21 cellular contexts compared by ENCODE assay signal in the genomic region with DNA sequence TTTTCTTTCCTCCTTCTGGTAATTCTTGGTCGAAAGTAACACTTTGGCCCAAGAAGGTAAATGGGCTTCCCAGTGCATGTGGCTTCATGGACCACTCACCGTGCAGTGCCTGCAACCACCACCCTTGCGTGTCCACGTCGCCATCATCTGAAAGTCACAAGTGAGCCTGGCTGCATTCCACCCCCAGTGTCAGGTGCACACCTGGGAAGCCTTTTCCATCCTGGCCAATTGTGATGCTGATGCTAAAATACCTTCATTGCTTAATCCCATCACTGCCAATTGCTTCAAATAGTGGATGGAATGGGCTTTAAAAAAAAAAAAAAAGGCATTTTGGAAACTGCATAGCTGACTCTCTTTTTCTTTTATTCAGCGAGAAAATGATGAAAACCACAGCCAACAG.
"Had no signal": no experiment of that assay in that cellular context is flagged by ENCODE, and none has a peak within 500 bp of the region (broad histone marks: within the 10 kb centered on the region; RNA-seq: fewer than 3 reads in every experiment).

No MANE protein-coding gene starts in this region.

- H3K27ac Mint-ChIP-seq: dendritic cell treated with granulocyte-macrophage colony-stimulating factor and Interleukin-4, amounts not matched to agents 40 ng/mL and 50 ng/mL, for 4 days; effector memory CD8-positive, alpha-beta T cell; stimulated activated memory B cell treated with anti-CD40 and anti-IgM and Interleukin-4, amounts not matched to agents 10 μg/mL and 1 μg/mL and 100 μg/mL, for 72 hours; stimulated activated naive CD8-positive, alpha-beta T cell treated with anti-CD3 and anti-CD28 coated beads, Interleukin-15, Interleukin-2, amounts not matched to agents 100 ng/mL and 50 ng/mL, for 24 hours had no signal

- H3K36me3 ChIP-seq: gastroesophageal sphincter, neutrophil, spleen, upper lobe of right lung had no signal

- H3K4me3 Mint-ChIP-seq: dendritic cell treated with granulocyte-macrophage colony-stimulating factor and Interleukin-4, amounts not matched to agents 40 ng/mL and 50 ng/mL, for 4 days; effector memory CD8-positive, alpha-beta T cell; naive thymus-derived CD8-positive, alpha-beta T cell; stimulated activated memory B cell treated with anti-CD40 and anti-IgM and Interleukin-4, amounts not matched to agents 10 μg/mL and 1 μg/mL and 100 μg/mL, for 72 hours; stimulated activated naive CD8-positive, alpha-beta T cell treated with anti-CD3 and anti-CD28 coated beads, Interleukin-15, Interleukin-2, amounts not matched to agents 100 ng/mL and 50 ng/mL, for 24 hours had no signal

- H3K4me3 ChIP-seq: esophagus squamous epithelium, gastroesophageal sphincter, lung, spleen, tibial artery, upper lobe of right lung, vagina had no signal

- H3K27me3 ChIP-seq: esophagus squamous epithelium, gastroesophageal sphincter, neutrophil, spleen, tibial artery, upper lobe of right lung, vagina had no signal

- H3K4me1 ChIP-seq: gastroesophageal sphincter, spleen, upper lobe of right lung, vagina had no signal

- H3K27me3 Mint-ChIP-seq: dendritic cell treated with granulocyte-macrophage colony-stimulating factor and Interleukin-4, amounts not matched to agents 40 ng/mL and 50 ng/mL, for 4 days; stimulated activated memory B cell treated with anti-CD40 and anti-IgM and Interleukin-4, amounts not matched to agents 10 μg/mL and 1 μg/mL and 100 μg/mL, for 72 hours had no signal

- H3K36me3 Mint-ChIP-seq: naive thymus-derived CD8-positive, alpha-beta T cell; stimulated activated memory B cell treated with anti-CD40 and anti-IgM and Interleukin-4, amounts not matched to agents 10 μg/mL and 1 μg/mL and 100 μg/mL, for 72 hours had no signal

- H3K9me3 ChIP-seq: esophagus squamous epithelium, gastroesophageal sphincter, neutrophil, spleen, tibial artery, upper lobe of right lung, vagina had no signal

- H3K4me1 Mint-ChIP-seq: naive thymus-derived CD8-positive, alpha-beta T cell; stimulated activated memory B cell treated with anti-CD40 and anti-IgM and Interleukin-4, amounts not matched to agents 10 μg/mL and 1 μg/mL and 100 μg/mL, for 72 hours had no signal

- DNase-seq: effector memory CD8-positive, alpha-beta T cell; esophagus squamous epithelium; foreskin fibroblast; glutamatergic neuron; left ventricle myocardium superior; mesenchymal stem cell; naive thymus-derived CD8-positive, alpha-beta T cell; spleen; stimulated activated CD4-positive, alpha-beta T cell treated with anti-CD3 and anti-CD28 coated beads, Interleukin-15, amount 100 ng/mL, for 24 hours; stimulated activated CD4-positive, alpha-beta T cell treated with anti-CD3 and anti-CD28 coated beads, Interleukin-1b, Interleukin-23, amount 100 ng/mL, for 48 hours; stimulated activated CD4-positive, alpha-beta T cell treated with anti-CD3 and anti-CD28 coated beads, Interleukin-4, amount 100 ng/mL, for 24 hours; tibial artery; upper lobe of right lung had no signal

- ATAC-seq: effector memory CD8-positive, alpha-beta T cell; gastroesophageal sphincter; left ventricle myocardium superior; naive thymus-derived CD8-positive, alpha-beta T cell; sciatic nerve; stimulated activated memory B cell treated with anti-CD40 and anti-IgM and Interleukin-4, amounts not matched to agents 10 μg/mL and 1 μg/mL and 100 μg/mL, for 72 hours; upper lobe of right lung had no signal

- H3K27ac ChIP-seq: esophagus squamous epithelium, gastroesophageal sphincter, neutrophil, spleen, tibial artery, upper lobe of right lung, vagina had no signal

- H3K9me3 Mint-ChIP-seq: dendritic cell treated with granulocyte-macrophage colony-stimulating factor and Interleukin-4, amounts not matched to agents 40 ng/mL and 50 ng/mL, for 4 days; effector memory CD8-positive, alpha-beta T cell; naive thymus-derived CD8-positive, alpha-beta T cell; stimulated activated memory B cell treated with anti-CD40 and anti-IgM and Interleukin-4, amounts not matched to agents 10 μg/mL and 1 μg/mL and 100 μg/mL, for 72 hours; stimulated activated naive CD8-positive, alpha-beta T cell treated with anti-CD3 and anti-CD28 coated beads, Interleukin-15, Interleukin-2, amounts not matched to agents 100 ng/mL and 50 ng/mL, for 24 hours had no signal
